ENCODE assay signal across 9 cellular contexts in genomic region chr17:49730078-49730786, GRCh38. TPM values are rescaled to one million over a fixed set of nuclear protein-coding genes. Genes with fewer than 3 reads are reported as not detected.
DNase-seq lines count a peak whose midpoint lies in the region; TF ChIP-seq lines count a peak whose summit lies in the region.
"Had no signal": no experiment of that assay in that cellular context is flagged by ENCODE, and none has a peak within 500 bp of the region (broad histone marks: within the 10 kb centered on the region; RNA-seq: fewer than 3 reads in every experiment).

No MANE protein-coding gene starts in this region.

- TF ChIP-seq CTCF in brain (conservative IDR thresholded peaks at IDR 0.05) = no peak

- no peaks in the 10 kb centered on the region for H3K9me3 ChIP-seq in skeletal muscle tissue (ENCODE audit: control insufficient read depth in 3 of 3, low read length in 3 of 3)

- peak overlapping the region in 3 of 5 experiments; percentile 69 to 89 (median 87) for H3K27ac Mint-ChIP-seq in brain

- H3K27me3 ChIP-seq in skeletal muscle tissue (ENCODE audit: control insufficient read depth in 3 of 3, insufficient read depth in 3 of 3, low read length in 3 of 3) = no peaks in the 10 kb centered on the region

- peak overlapping the region in 2 of 3 donors; percentile 13 to 41 for H3K9ac ChIP-seq in skeletal muscle tissue (ENCODE audit: low read depth in 1 of 3, low read length in 3 of 3)

- H3K36me3 Mint-ChIP-seq in brain = peaks cover 21% of the 10 kb centered on the region

- H3K36me3 ChIP-seq in skeletal muscle tissue (ENCODE audit: control insufficient read depth in 3 of 3, insufficient read depth in 3 of 3, low read length in 3 of 3) = no peaks in the 10 kb centered on the region

- H3K9me3 Mint-ChIP-seq in brain = peaks cover 0 to 6% (median 4%) of the 10 kb centered on the region in 5 experiments

- H3K4me1 ChIP-seq in skeletal muscle tissue (ENCODE audit: control insufficient read depth in 3 of 3, insufficient read depth in 3 of 3, low read length in 3 of 3) = peaks cover 35 to 39% (median 38%) of the 10 kb centered on the region in 3 donors

- H3K27ac ChIP-seq in skeletal muscle tissue (ENCODE audit: low read depth, low read length) = peak overlapping the region; percentile 61

- no peaks in the 10 kb centered on the region for H3K27me3 Mint-ChIP-seq in brain

- peak overlapping the region in 2 of 3 donors; percentile 1 to 33 for H3K4me3 ChIP-seq in skeletal muscle tissue (ENCODE audit: low read length in 3 of 3)
- H3K4me3 ChIP-seq: GM12878 had no signal

- no peak overlapping the region for H3K4me3 Mint-ChIP-seq in brain

- peaks cover 27% of the 10 kb centered on the region for H3K4me1 Mint-ChIP-seq in brain

- DNase-seq in HCEC 1CT (peak; percentile 56), hypothalamus (lab: John Stamatoyannopoulos, UW) (peak in 38 of 51 donors; percentile 3 to 84 (median 39)), NCI-H187 treated with DMSO at 0.1 percent for 48 hours (lab: John Stamatoyannopoulos, UW) (no peak), DMS114 treated with DMSO at 0.1 percent for 48 hours (lab: John Stamatoyannopoulos, UW; ENCODE audit: unreplicated experiment) (no peak), GM19240 (ENCODE audit: insufficient read length, low spot score) (no peak), NCI-H526 treated with DMSO at 0.1 percent for 48 hours (lab: John Stamatoyannopoulos, UW) (no peak)

RNA-seq across cellular contexts. Expression of gene SLC35B1, which starts 22.5 kb away (rescaled TPM):
- polyA plus RNA-seq in brain (ENCODE audit: insufficient read depth, low read depth, low replicate concordance) = 66.0 TPM
- 48.0 TPM for total RNA-seq in skeletal muscle tissue

RNA-seq across cellular contexts. Expression of gene FAM117A, which starts 33.7 kb away (rescaled TPM):
- polyA plus RNA-seq in brain (ENCODE audit: insufficient read depth, low read depth, low replicate concordance) = 13.0 TPM
- total RNA-seq in skeletal muscle tissue = 5.2 TPM

RNA-seq across cellular contexts. Expression of gene SPOP, which starts 52.3 kb away (rescaled TPM):
- 52.7 TPM for polyA plus RNA-seq in brain (ENCODE audit: insufficient read depth, low read depth, low replicate concordance)
- total RNA-seq in skeletal muscle tissue = 61.6 TPM

RNA-seq across cellular contexts. Expression of gene KAT7, which starts 58.2 kb away (rescaled TPM):
- polyA plus RNA-seq in brain (ENCODE audit: insufficient read depth, low read depth, low replicate concordance) = 85.3 TPM
- 23.5 TPM for total RNA-seq in skeletal muscle tissue

Comparison
In these comparisons a context has a peak if more than half of its experiments do, and no peak if none do; other contexts are left out.
1. DNase-seq: peak in HCEC 1CT (single experiment) and hypothalamus (38 of 51); none in NCI-H187 treated with DMSO at 0.1 percent for 48 hours (single experiment), DMS114 treated with DMSO at 0.1 percent for 48 hours (single experiment), GM19240 (single experiment) and NCI-H526 treated with DMSO at 0.1 percent for 48 hours (single experiment).